Comparison of ENCODE assay signal across 8 cellular contexts in genomic region chr5:154196955-154197652, GRCh38. TPM values are rescaled to one million over a fixed set of nuclear protein-coding genes. Genes with fewer than 3 reads are reported as not detected.
DNase-seq lines count a peak whose midpoint lies in the region; ATAC-seq and TF ChIP-seq lines count a peak whose summit lies in the region.

No MANE protein-coding gene starts in this region.

- no peaks in the 10 kb centered on the region for H3K27me3 Mint-ChIP-seq in T-helper 1 cell treated with Interleukin-12 subunit alpha and Interleukin-12 subunit beta and Interleukin-4 antibody, amounts not matched to agents 30 μg/mL and 1 μg/mL, for 36 hours (ENCODE audit: low read depth)
- H3K27me3 Mint-ChIP-seq in brain, result peaks cover 27% of the 10 kb centered on the region

- H3K27ac Mint-ChIP-seq in T-helper 1 cell treated with Interleukin-12 subunit alpha and Interleukin-12 subunit beta and Interleukin-4 antibody, amounts not matched to agents 30 μg/mL and 1 μg/mL, for 36 hours, result peak overlapping the region; percentile 95
- H3K27ac Mint-ChIP-seq in brain, result peak overlapping the region; percentile 19 to 87 (median 62)

- DNase-seq in T-helper 1 cell (no peak), NCI-H2029 (lab: John Stamatoyannopoulos, UW) (peak; percentile 64), medulla oblongata (ENCODE audit: extremely low spot score) (peak; percentile 60), HEK293T (ENCODE audit: extremely low spot score) (no peak), GM10266 (ENCODE audit: extremely low spot score) (no peak)

- H3K9me3 Mint-ChIP-seq in T-helper 1 cell treated with Interleukin-12 subunit alpha and Interleukin-12 subunit beta and Interleukin-4 antibody, amounts not matched to agents 30 μg/mL and 1 μg/mL, for 36 hours, result no peaks in the 10 kb centered on the region
- no peaks in the 10 kb centered on the region for H3K9me3 Mint-ChIP-seq in brain

- POLR2A ChIA-PET in HEK293T (lab: Yijun Ruan, JAX), result interaction anchor here (1.0 kb wide), 1 partner anchor 130 kb away, joined by 3 read pairs; no protein-coding TSS in a partner anchor

- peaks cover 29% of the 10 kb centered on the region for H3K36me3 Mint-ChIP-seq in T-helper 1 cell treated with Interleukin-12 subunit alpha and Interleukin-12 subunit beta and Interleukin-4 antibody, amounts not matched to agents 30 μg/mL and 1 μg/mL, for 36 hours (ENCODE audit: low read depth)
- H3K36me3 Mint-ChIP-seq in brain, result peaks cover 4% of the 10 kb centered on the region

- peak overlapping the region; percentile 61 for H3K4me3 Mint-ChIP-seq in T-helper 1 cell treated with Interleukin-12 subunit alpha and Interleukin-12 subunit beta and Interleukin-4 antibody, amounts not matched to agents 30 μg/mL and 1 μg/mL, for 36 hours
- peak overlapping the region; percentile 1 to 63 (median 52) for H3K4me3 Mint-ChIP-seq in brain

- peaks cover 73% of the 10 kb centered on the region for H3K4me1 Mint-ChIP-seq in T-helper 1 cell treated with Interleukin-12 subunit alpha and Interleukin-12 subunit beta and Interleukin-4 antibody, amounts not matched to agents 30 μg/mL and 1 μg/mL, for 36 hours (ENCODE audit: low read depth)
- peaks cover 83% of the 10 kb centered on the region for H3K4me1 Mint-ChIP-seq in brain

- TF ChIP-seq CTCF in brain (conservative IDR thresholded peaks at IDR 0.05), result peak; percentile 52 to 53
- no peak for TF ChIP-seq CTCF in GM10266 (IDR thresholded peaks at IDR 0.05; ENCODE audit: control insufficient read depth, insufficient read depth, low read depth, missing control alignments)

- CTCF ChIA-PET in HEK293T (lab: Yijun Ruan, JAX), result interaction anchor here (0.6 to 2.1 kb wide), 15 partner anchors 8 to 681 kb away, joined by 3 to 10 read pairs (median 3); no protein-coding TSS in a partner anchor

- no peak for ATAC-seq in HG03196 (IDR thresholded peaks at IDR 0.05; ENCODE audit: unreplicated experiment)

TF ChIP-seq in HEK293T, 16 proteins besides CTCF, POLR2A, EP300 and RAD21:
- TF ChIP-seq LEF1 (IDR thresholded peaks at IDR 0.05; ENCODE audit: borderline replicate concordance) (no peak), ELF4 (IDR thresholded peaks at IDR 0.05) (no peak), SP1 (IDR thresholded peaks at IDR 0.05) (no peak), ZNF384 (IDR thresholded peaks at IDR 0.05) (no peak), ARNT (IDR thresholded peaks at IDR 0.05) (no peak), SUZ12 (IDR thresholded peaks at IDR 0.05) (no peak), FOXM1 (IDR thresholded peaks at IDR 0.05; ENCODE audit: borderline replicate concordance) (no peak), FOXA1 (IDR thresholded peaks at IDR 0.05) (no peak), L3MBTL2 (conservative IDR thresholded peaks at IDR 0.05) (no peak), FOXK2 (IDR thresholded peaks at IDR 0.05) (no peak), TARDBP (IDR thresholded peaks at IDR 0.05) (no peak), NFRKB (IDR thresholded peaks at IDR 0.05) (no peak), BHLHE40 (IDR thresholded peaks at IDR 0.05; ENCODE audit: borderline replicate concordance) (no peak), CTBP1 (IDR thresholded peaks at IDR 0.05; ENCODE audit: borderline replicate concordance) (no peak), PKNOX1 (IDR thresholded peaks at IDR 0.05) (no peak), HDGF (IDR thresholded peaks at IDR 0.05; ENCODE audit: borderline replicate concordance) (no peak)

RNA-seq across cellular contexts. Expression of gene GALNT10, which starts 6.6 kb away (rescaled TPM):
- polyA plus RNA-seq in brain (ENCODE audit: insufficient read depth, low read depth, low replicate concordance), result 5.0 TPM

Comparison
In these comparisons a context has a peak if more than half of its experiments do, and no peak if none do; other contexts are left out.
1. DNase-seq: peak in NCI-H2029 (single experiment) and medulla oblongata (single experiment); none in T-helper 1 cell (0 of 5), HEK293T (single experiment) and GM10266 (single experiment).